Comparison of ENCODE assay signal across 12 cellular contexts in genomic region chr20:16537918-16538317, GRCh38. TPM values are rescaled to one million over a fixed set of nuclear protein-coding genes. Genes with fewer than 3 reads are reported as not detected.
A peak's percentile ranks its signal among the peaks of the same experiment; 100 is the strongest.
DNase-seq lines count a peak whose midpoint lies in the region; ATAC-seq and TF ChIP-seq lines count a peak whose summit lies in the region.
"Had no signal": no experiment of that assay in that cellular context is flagged by ENCODE, and none has a peak within 500 bp of the region (broad histone marks: within the 10 kb centered on the region; RNA-seq: fewer than 3 reads in every experiment).

No MANE protein-coding gene starts in this region.

- no peaks in the 10 kb centered on the region for H3K9me3 ChIP-seq in colonic mucosa
- no peaks in the 10 kb centered on the region for H3K9me3 ChIP-seq in uterus
- H3K9me3 ChIP-seq: Caco-2, HAP-1 had no signal

- no peak for TF ChIP-seq POLR2A in uterus (IDR thresholded peaks at IDR 0.05)

- intact Hi-C loops in colonic mucosa (cut with DNase I): no loop called here
- intact Hi-C loops in left colon (cut with DNase I, micrococcal nuclease): no loop called here
- intact Hi-C loops in uterus (cut with DNase I; ENCODE audit: low total_unique reads): no loop called here

- no peaks in the 10 kb centered on the region for H3K36me3 ChIP-seq in colonic mucosa
- no peaks in the 10 kb centered on the region for H3K36me3 ChIP-seq in uterus
- H3K36me3 ChIP-seq: HAP-1 had no signal

- peak overlapping the region; percentile 20 for H3K27ac ChIP-seq in colonic mucosa
- H3K27ac ChIP-seq in uterus: no peak overlapping the region
- H3K27ac ChIP-seq in caudate nucleus (ENCODE audit: low read depth, low read length): no peak overlapping the region
- H3K27ac ChIP-seq: C4-2B, GM23248 had no signal

- H3K4me3 ChIP-seq in colonic mucosa: no peak overlapping the region
- H3K4me3 ChIP-seq in uterus: no peak overlapping the region
- H3K4me3 ChIP-seq: GM23248, HAP-1 had no signal

- TF ChIP-seq CTCF in colonic mucosa (IDR thresholded peaks at IDR 0.05) (no peak), uterus (IDR thresholded peaks at IDR 0.05) (no peak)

- DNase-seq in LoVo (ENCODE audit: low spot score) (peak; percentile 17), colonic mucosa (no peak), left colon (no peak), uterus (no peak), caudate nucleus (lab: John Stamatoyannopoulos, UW) (no peak)
- no peak for DNase-seq in activated naive CD4-positive, alpha-beta T cell (lab: John Stamatoyannopoulos, UW)
- DNase-seq: ACHN; Caco-2; CD4-positive, alpha-beta T cell; GM23248 had no signal

- H3K27me3 ChIP-seq in colonic mucosa (no peaks in the 10 kb centered on the region), uterus (no peaks in the 10 kb centered on the region)

- peaks cover 7% of the 10 kb centered on the region for H3K4me1 ChIP-seq in colonic mucosa
- no peaks in the 10 kb centered on the region for H3K4me1 ChIP-seq in uterus
- H3K4me1 ChIP-seq: Caco-2, HAP-1 had no signal

- ATAC-seq in left colon: peak; percentile 52

- H3K9ac ChIP-seq in colonic mucosa (ENCODE audit: low read depth in 2 of 2, low read length in 2 of 2): no peak overlapping the region
- H3K9ac ChIP-seq: GM23248 had no signal

RNA-seq across cellular contexts. Expression of gene KIF16B, which starts 35.3 kb away (rescaled TPM):
- total RNA-seq in colonic mucosa (10 to 100 TPM; 41.6 to 68.7 TPM), left colon (10 to 100 TPM; 66.9 to 71.1 TPM), uterus (10 to 100 TPM in 3 of 4 donors, 1 to 10 TPM in 1; 8.7 to 20.6 (median 16.6) TPM)
